24 cellular contexts compared by ENCODE assay signal in the genomic region with DNA sequence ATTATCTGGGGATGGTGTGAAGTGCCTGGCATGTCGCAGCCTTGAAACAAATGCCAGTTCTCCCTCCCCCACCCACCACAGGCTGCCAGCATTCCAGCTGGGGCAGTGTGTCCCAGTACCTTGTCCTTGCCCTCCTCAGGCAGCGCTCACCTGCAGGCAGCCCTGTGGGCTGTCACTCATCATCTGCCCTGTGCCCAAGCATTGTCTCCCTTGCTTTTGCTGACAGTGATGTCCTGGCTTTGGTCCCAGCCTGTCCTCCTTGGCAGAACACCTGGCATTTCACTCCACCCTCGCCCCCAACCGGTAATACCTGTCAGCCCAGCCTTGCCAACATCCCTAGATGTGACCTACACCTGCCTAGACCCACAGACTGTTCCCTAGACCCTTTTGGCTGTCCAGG.
DNase-seq lines count a peak whose midpoint lies in the region; ATAC-seq, FAIRE-seq and TF ChIP-seq lines count a peak whose summit lies in the region.
"Had no signal": no experiment of that assay in that cellular context is flagged by ENCODE, and none has a peak within 500 bp of the region (broad histone marks: within the 10 kb centered on the region; RNA-seq: fewer than 3 reads in every experiment).

No MANE protein-coding gene starts in this region.

- no peaks in the 10 kb centered on the region for H3K36me3 Mint-ChIP-seq in CD4-positive, alpha-beta T cell (ENCODE audit: low read depth)
- H3K36me3 Mint-ChIP-seq: T-cell, type B pancreatic cell had no signal

- TF ChIP-seq POLR2A in H1 (IDR thresholded peaks at IDR 0.05; ENCODE audit: control extremely low read depth in 1 of 2, low read depth in 2 of 2, low read length in 2 of 2): no peak

- peak overlapping the region; percentile 3; the same call in 1 of the 2 replicates for H2AK5ac ChIP-seq in H1 (ENCODE audit: low read depth, low read length)

- intact Hi-C loops in CD4-positive, alpha-beta T cell (cut with DNase I, micrococcal nuclease): no loop called here
- intact Hi-C loops in tibial artery (cut with DNase I; ENCODE audit: low total_unique reads): no loop called here

- H4K8ac ChIP-seq in H1 (ENCODE audit: extremely low read depth, insufficient read depth, low read length): no peak overlapping the region; the same call in 1 of the 2 replicates

- H2AFZ ChIP-seq in H1 (ENCODE audit: low read length): no peak overlapping the region

- H3K36me3 ChIP-seq in H1 (ENCODE audit: control insufficient read depth in 2 of 4, insufficient read depth in 4 of 4, low read length in 3 of 4) (no peaks in the 10 kb centered on the region), tibial artery (no peaks in the 10 kb centered on the region)
- H3K36me3 ChIP-seq: heart left ventricle, lower lobe of right lung, ovary, WERI-Rb-1 had no signal

- H3K27ac Mint-ChIP-seq in CD4-positive, alpha-beta T cell: no peak overlapping the region
- H3K27ac Mint-ChIP-seq: stimulated activated naive CD8-positive, alpha-beta T cell treated with anti-CD3 and anti-CD28 coated beads, Interleukin-15, Interleukin-2, amounts not matched to agents 100 ng/mL and 50 ng/mL, for 24 hours; type B pancreatic cell had no signal

- H2BK20ac ChIP-seq in H1 (ENCODE audit: low read length): peak overlapping the region; percentile 37

- peak overlapping the region; percentile 89 for H4K91ac ChIP-seq in H1 (replicated peaks; ENCODE audit: insufficient read length, low read length)

- H3K79me1 ChIP-seq in H1 (ENCODE audit: low read depth, low read length): no peaks in the 10 kb centered on the region

- H4K20me1 ChIP-seq in H1 (replicated peaks in 1 of 2; ENCODE audit: control insufficient read depth in 1 of 2, insufficient read depth in 2 of 2, low read length in 2 of 2): no peaks in the 10 kb centered on the region

- no peak for DNase-seq in CD4-positive, alpha-beta T cell
- DNase-seq in DMS79 (lab: John Stamatoyannopoulos, UW): peak; percentile 73
- DNase-seq in NCI-H2171 (lab: John Stamatoyannopoulos, UW): peak; percentile 19
- no peak for DNase-seq in H1 (ENCODE audit: low read depth in 1 of 2, low spot score in 2 of 2)
- DNase-seq in tibial artery: no peak
- DNase-seq in globus pallidus (ENCODE audit: low spot score): no peak
- DNase-seq: activated CD4-positive, alpha-beta T cell treated with anti-CD3 and anti-CD28 coated beads, Interleukin-2, amount 50 U/mL, for 48 hours; activated naive CD4-positive, alpha-beta T cell; activated T-cell treated with anti-CD3 and anti-CD28 coated beads for 4 hours; anterior cingulate cortex; CD8-positive, alpha-beta memory T cell; effector memory CD4-positive, alpha-beta T cell; heart left ventricle; Karpas-422; lower lobe of right lung; NCI-H187; ovary; stimulated activated CD4-positive, alpha-beta T cell treated with anti-CD3 and anti-CD28 coated beads, Interleukin-2, amount 100 ng/mL, for 24 hours; T-cell; WERI-Rb-1 had no signal

- WGBS in H1 (ENCODE audit: extremely low coverage in 1 of 2, insufficient coverage in 1 of 2, insufficient read length in 1 of 2, insufficient replicate concordance in 2 of 2, low coverage in 1 of 2, low lambda C conversion rate in 2 of 2, missing lambda C conversion rate in 1 of 2), 2 experiments: 76% methylated on average over 4 of the region's 4 CpGs; no CpG with 5 or more reads in 1 of the 2 experiments

- no peaks in the 10 kb centered on the region for H3K27me3 Mint-ChIP-seq in CD4-positive, alpha-beta T cell

- no peak for ATAC-seq in CD4-positive, alpha-beta T cell (ENCODE audit: poor library complexity)
- ATAC-seq in GM21526 (IDR thresholded peaks at IDR 0.05; ENCODE audit: low FRiP score, unreplicated experiment): no peak
- ATAC-seq in HG03521 (IDR thresholded peaks at IDR 0.05; ENCODE audit: unreplicated experiment): no peak
- ATAC-seq: heart left ventricle, lower lobe of right lung, T-cell had no signal

- peak overlapping the region; percentile 40 for H4K5ac ChIP-seq in H1 (ENCODE audit: insufficient read length, low read depth, low read length)

- peak overlapping the region; percentile 85 for H2BK15ac ChIP-seq in H1 (ENCODE audit: low read length)

- no peak for TF ChIP-seq EP300 in H1 (IDR thresholded peaks at IDR 0.05; ENCODE audit: borderline replicate concordance in 1 of 2, low read depth in 2 of 2, low read length in 2 of 2)

- peak overlapping the region; percentile 93; the same call in 1 of the 2 replicates for H3K18ac ChIP-seq in H1 (ENCODE audit: extremely low read depth, low read length)

- H3K4me1 ChIP-seq in H1 (replicated peaks in 1 of 4; ENCODE audit: control insufficient read depth in 3 of 4, insufficient read depth in 4 of 4, low read length in 3 of 4): peaks cover 9 to 36% (median 20%) of the 10 kb centered on the region in 4 experiments
- peaks cover 0 to 8% (median 0%) of the 10 kb centered on the region in 4 donors for H3K4me1 ChIP-seq in tibial artery
- H3K4me1 ChIP-seq: lower lobe of right lung had no signal

- H3K4ac ChIP-seq in H1 (replicated peaks; ENCODE audit: insufficient read length, low read depth, low read length): peak overlapping the region; percentile 93

- H2BK12ac ChIP-seq in H1 (ENCODE audit: low read depth, low read length): peak overlapping the region; percentile 99; the same call in 1 of the 2 replicates

- peaks cover 34% of the 10 kb centered on the region for H3K4me1 Mint-ChIP-seq in CD4-positive, alpha-beta T cell (ENCODE audit: low read depth)

- no peak overlapping the region for H3K9ac ChIP-seq in H1 (replicated peaks in 1 of 4; ENCODE audit: extremely low read depth in 1 of 4, low read depth in 3 of 4, low read length in 3 of 4)

- H3K9me3 ChIP-seq in CD4-positive, alpha-beta T cell (ENCODE audit: control insufficient read depth, low read length): no peaks in the 10 kb centered on the region
- H3K9me3 ChIP-seq in H1 (ENCODE audit: insufficient read depth in 2 of 2, low read depth in 1 of 2, low read length in 1 of 2) (no peaks in the 10 kb centered on the region), tibial artery (no peaks in the 10 kb centered on the region)
- H3K9me3 ChIP-seq: heart left ventricle, lower lobe of right lung, ovary had no signal

- peaks cover 9% of the 10 kb centered on the region; the same call in 1 of the 2 replicates for H3K23me2 ChIP-seq in H1 (ENCODE audit: low read depth, low read length)

- H3K56ac ChIP-seq in H1 (replicated peaks; ENCODE audit: insufficient read length, low read depth, low read length): peak overlapping the region; percentile 14

- peak overlapping the region; percentile 64; the same call in 1 of the 2 replicates for H2BK5ac ChIP-seq in H1 (ENCODE audit: low read depth, low read length)

- H3K27ac ChIP-seq in CD4-positive, alpha-beta T cell (ENCODE audit: low read depth, low read length): no peak overlapping the region
- H3K27ac ChIP-seq in H1 (ENCODE audit: low read depth, low read length) (no peak overlapping the region), tibial artery (no peak overlapping the region)
- H3K27ac ChIP-seq: heart left ventricle, lower lobe of right lung, ovary, WERI-Rb-1 had no signal

- H3K4me2 ChIP-seq in H1 (ENCODE audit: insufficient read depth in 1 of 2, low read depth in 2 of 2, low read length in 2 of 2): peak overlapping the region; percentile 52 to 64

- H3K4me3 Mint-ChIP-seq in CD4-positive, alpha-beta T cell: peak overlapping the region; percentile 20
- H3K4me3 Mint-ChIP-seq: CD8-positive, alpha-beta memory T cell; stimulated activated naive CD8-positive, alpha-beta T cell treated with anti-CD3 and anti-CD28 coated beads, Interleukin-15, Interleukin-2, amounts not matched to agents 100 ng/mL and 50 ng/mL, for 24 hours; T-cell; type B pancreatic cell had no signal

- H3K23ac ChIP-seq in H1 (ENCODE audit: insufficient read length): no peak overlapping the region

- CTCF ChIA-PET in CD4-positive, alpha-beta T cell (lab: Charles Lee): no interaction called here
- CTCF ChIA-PET in H1 (lab: Charles Lee; ENCODE audit: partially characterized antibody): interaction anchor here (1.0 to 2.0 kb wide), 4 partner anchors 19 to 101 kb away, joined by 3 to 7 read pairs (median 4); no protein-coding TSS in a partner anchor

- H3K79me2 ChIP-seq in H1 (ENCODE audit: control insufficient read depth in 1 of 2, insufficient read depth in 2 of 2, low read length in 2 of 2): no peaks in the 10 kb centered on the region

- TF ChIP-seq CTCF in CD4-positive, alpha-beta T cell (IDR thresholded peaks at IDR 0.05): no peak
- TF ChIP-seq CTCF in H1 (IDR thresholded peaks at IDR 0.05; ENCODE audit: control extremely low read depth in 1 of 3, insufficient read depth in 1 of 3, low read depth in 1 of 3, low read length in 3 of 3) (no peak), tibial artery (IDR thresholded peaks at IDR 0.05) (no peak)

- no peaks in the 10 kb centered on the region for H3K27me3 ChIP-seq in CD4-positive, alpha-beta T cell (ENCODE audit: control insufficient read depth, insufficient read depth, low read length)
- H3K27me3 ChIP-seq in H1 (replicated peaks in 1 of 4; ENCODE audit: control insufficient read depth in 3 of 4, extremely low read depth in 1 of 4, insufficient read depth in 3 of 4, low read length in 3 of 4) (peaks cover 0 to 7% (median 4%) of the 10 kb centered on the region in 4 experiments; a peak in 4 of 7 replicates), tibial artery (peaks cover 0 to 77% of the 10 kb centered on the region in 2 donors)
- H3K27me3 ChIP-seq: ovary had no signal

- H3K4me3 ChIP-seq in H1 (ENCODE audit: extremely low read depth in 1 of 4, insufficient read depth in 2 of 4, low read depth in 3 of 4, low read length in 4 of 4) (0 out of 8 replicates have a peak overlapping the region, but pooled peaks of 1 of the 4 experiments have one; percentile 1), tibial artery (no peak overlapping the region)
- H3K4me3 ChIP-seq: heart left ventricle, lower lobe of right lung, ovary had no signal

- FAIRE-seq in H1 (lab: Jason Lieb, UNC): no peak

- H2BK120ac ChIP-seq in H1 (replicated peaks; ENCODE audit: low read depth, low read length): peak overlapping the region; percentile 88

- H3K9me3 Mint-ChIP-seq in CD4-positive, alpha-beta T cell: no peaks in the 10 kb centered on the region
- H3K9me3 Mint-ChIP-seq: CD8-positive, alpha-beta memory T cell; stimulated activated naive CD8-positive, alpha-beta T cell treated with anti-CD3 and anti-CD28 coated beads, Interleukin-15, Interleukin-2, amounts not matched to agents 100 ng/mL and 50 ng/mL, for 24 hours; T-cell; type B pancreatic cell had no signal

- TF ChIP-seq RAD21 in H1 (IDR thresholded peaks at IDR 0.05 in 1 of 2, conservative IDR thresholded peaks at IDR 0.05 in 1 of 2; ENCODE audit: low read depth in 2 of 2, low read length in 2 of 2): no peak

- POLR2A ChIA-PET in CD4-positive, alpha-beta T cell (lab: Charles Lee): no interaction called here
- POLR2A ChIA-PET in H1 (lab: Charles Lee; ENCODE audit: partially characterized antibody): interaction anchor here (2.3 kb wide), 1 partner anchor 9 kb away, joined by 8 read pairs; no protein-coding TSS in a partner anchor

- H3K14ac ChIP-seq in H1 (ENCODE audit: insufficient read length): no peak overlapping the region

TF ChIP-seq in H1, 55 proteins besides CTCF, POLR2A, EP300 and RAD21:
- no peak for TF ChIP-seq RBBP5 (IDR thresholded peaks at IDR 0.05; ENCODE audit: borderline replicate concordance, low read depth, low read length)
- TF ChIP-seq HDAC2 (IDR thresholded peaks at IDR 0.05; ENCODE audit: borderline replicate concordance in 1 of 2, low read depth in 2 of 2, low read length in 2 of 2): 0 out of 4 replicates have a peak, but pooled peaks of 1 of the 2 experiments have one; percentile 4

Comparison
In these comparisons a context has a peak if more than half of its experiments do, and no peak if none do; other contexts are left out.
1. DNase-seq: peak in DMS79 (single experiment) and NCI-H2171 (single experiment); none in CD4-positive, alpha-beta T cell (0 of 10), H1 (0 of 2), tibial artery (0 of 2) and globus pallidus (single experiment).